12 cellular contexts compared by ENCODE assay signal in genomic region chr11:16395601-16396000, GRCh38. TPM values are rescaled to one million over a fixed set of nuclear protein-coding genes. Genes with fewer than 3 reads are reported as not detected.
"Had no signal": no experiment of that assay in that cellular context is flagged by ENCODE, and none has a peak within 500 bp of the region (broad histone marks: within the 10 kb centered on the region; RNA-seq: fewer than 3 reads in every experiment).

No MANE protein-coding gene starts in this region.

- H3K9ac ChIP-seq: neural progenitor cell had no signal

- H3K4me2 ChIP-seq: neural progenitor cell had no signal

- H3K4me3 ChIP-seq: esophagus muscularis mucosa, lung, neural progenitor cell, suprapubic skin had no signal

- H3K27me3 ChIP-seq: esophagus muscularis mucosa, pancreas, suprapubic skin had no signal

- H3K27ac ChIP-seq: esophagus muscularis mucosa, neural progenitor cell, suprapubic skin had no signal

- DNase-seq: activated CD4-positive, alpha-beta T cell treated with anti-CD3 and anti-CD28 coated beads, Interleukin-2, amount 10 ng/mL, durations not matched to agents 24 days and 14 days; activated naive CD8-positive, alpha-beta T cell treated with anti-CD3 and anti-CD28 coated beads, Interleukin-2, amount 10 ng/mL, durations not matched to agents 7 days and 5 days; anterior cingulate cortex; glutamatergic neuron; midbrain; pancreas had no signal

- H3K9me3 ChIP-seq: esophagus muscularis mucosa, pancreas, suprapubic skin had no signal

- ATAC-seq: pancreas, WTC11 had no signal

- H2AFZ ChIP-seq: neural progenitor cell had no signal

- H3K36me3 ChIP-seq: esophagus muscularis mucosa, neural progenitor cell, pancreas, suprapubic skin had no signal

- H3K4me1 ChIP-seq: esophagus muscularis mucosa, suprapubic skin had no signal

RNA-seq across cellular contexts. Expression of gene SOX6, which starts 39.3 kb away (rescaled TPM):
- total RNA-seq: activated CD4-positive, alpha-beta T cell treated with anti-CD3 and anti-CD28 coated beads, Interleukin-2, amount 10 ng/mL, durations not matched to agents 24 days and 14 days; activated naive CD8-positive, alpha-beta T cell treated with anti-CD3 and anti-CD28 coated beads, Interleukin-2, amount 10 ng/mL, durations not matched to agents 7 days and 5 days; activated T-helper 1 cell treated with anti-CD3 and anti-CD28 coated beads, Interleukin-12 subunit alpha, Interleukin-12 subunit beta, Interleukin-2, Interleukin-4 antibody, amounts not matched to agents 30 ng/mL and 10 ng/mL and 1 ng/mL, durations not matched to agents 14 hours and 24 hours and 36 hours had no signal
